17 cellular contexts compared by ENCODE assay signal in the genomic region with DNA sequence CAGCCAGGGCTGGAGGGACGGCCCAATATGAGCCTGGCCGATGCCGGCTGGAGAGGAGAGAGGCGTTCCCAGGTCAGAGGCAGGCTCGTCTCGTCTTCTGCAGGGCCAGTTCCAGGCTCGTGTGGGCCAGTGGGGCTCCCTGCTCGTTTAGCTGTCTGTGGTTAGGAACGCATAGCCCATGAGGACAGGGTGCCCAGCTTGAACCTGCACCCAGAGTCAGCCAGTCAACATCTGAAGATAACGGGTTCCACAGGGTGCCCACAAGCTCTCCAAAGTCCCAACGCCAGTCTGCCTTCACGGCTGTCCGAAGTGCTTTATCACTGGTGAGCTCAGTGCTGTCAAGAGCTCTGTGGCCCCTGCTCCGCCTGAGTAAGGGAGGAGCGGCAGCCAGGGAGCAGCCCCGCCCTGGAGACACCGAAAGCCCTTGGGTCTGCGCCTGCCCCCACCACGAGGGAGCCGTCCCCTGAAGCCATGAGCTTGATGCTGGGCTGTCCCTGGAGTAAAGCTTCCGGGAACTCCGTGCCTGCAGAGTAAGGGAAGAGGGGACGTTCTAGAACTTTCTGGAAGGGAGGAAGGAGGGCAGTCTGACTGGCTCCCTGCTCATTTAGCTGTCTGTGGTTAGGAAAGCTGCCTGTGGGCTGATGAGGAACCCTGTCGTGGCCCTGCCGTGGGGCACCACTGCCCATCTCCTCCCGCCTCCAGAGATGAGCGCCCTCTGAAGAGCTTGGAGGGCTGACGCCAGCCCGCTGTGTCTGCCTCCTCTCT. TPM values are rescaled to one million over a fixed set of nuclear protein-coding genes. Genes with fewer than 3 reads are reported as not detected.
DNase-seq lines count a peak whose midpoint lies in the region; ATAC-seq, FAIRE-seq and TF ChIP-seq lines count a peak whose summit lies in the region.
"Had no signal": no experiment of that assay in that cellular context is flagged by ENCODE, and none has a peak within 500 bp of the region (broad histone marks: within the 10 kb centered on the region; RNA-seq: fewer than 3 reads in every experiment).

No MANE protein-coding gene starts in this region.

- no peak for FAIRE-seq in HepG2 (lab: Jason Lieb, UNC)
- FAIRE-seq: frontal cortex, islet of Langerhans, small intestine had no signal

- POLR2A ChIA-PET in HepG2 (lab: Yijun Ruan, JAX), result interaction anchor here (1.0 to 1.9 kb wide), 7 partner anchors 8 to 27 kb away, joined by 3 to 20 read pairs (median 5); a partner anchor contains a TSS

- H3K27me3 ChIP-seq in HepG2 (ENCODE audit: control insufficient read depth in 1 of 2, insufficient read depth in 2 of 2, low read length in 2 of 2), result no peaks in the 10 kb centered on the region
- H3K27me3 ChIP-seq in right lobe of liver, result no peaks in the 10 kb centered on the region
- no peaks in the 10 kb centered on the region for H3K27me3 ChIP-seq in mammary epithelial cell (ENCODE audit: insufficient read depth, low read length)
- H3K27me3 ChIP-seq in vagina, result no peaks in the 10 kb centered on the region

- H3K79me2 ChIP-seq in HepG2 (ENCODE audit: insufficient read depth, low read length), result peaks cover 15% of the 10 kb centered on the region
- peaks cover 25% of the 10 kb centered on the region for H3K79me2 ChIP-seq in mammary epithelial cell (ENCODE audit: insufficient read depth, low read length)

- H3K27ac ChIP-seq in HepG2 (ENCODE audit: extremely low read length, insufficient read depth, low read length) (peak overlapping the region; percentile 46), right lobe of liver (no peak overlapping the region), mammary epithelial cell (ENCODE audit: insufficient read depth, low read depth, low read length) (peak overlapping the region; percentile 69), vagina (peak overlapping the region; percentile 75)
- H3K27ac ChIP-seq: coronary artery, uterus had no signal

- TF ChIP-seq RAD21 in HepG2 (CRISPR knock-in tag; IDR thresholded peaks at IDR 0.05), result no peak

- no peaks in the 10 kb centered on the region for H3K27me3 Mint-ChIP-seq in mesothelial cell of epicardium (ENCODE audit: low read depth)
- H3K27me3 Mint-ChIP-seq: activated naive CD8-positive, alpha-beta T cell; naive thymus-derived CD8-positive, alpha-beta T cell had no signal

- H3K4me3 Mint-ChIP-seq in mesothelial cell of epicardium, result no peak overlapping the region

- peak overlapping the region; percentile 58 for H3K9ac ChIP-seq in HepG2 (ENCODE audit: insufficient read depth, low read depth, low read length)
- no peak overlapping the region for H3K9ac ChIP-seq in mammary epithelial cell (ENCODE audit: insufficient read depth, low read length)

- intact Hi-C loops in HepG2 (cut with micrococcal nuclease; ENCODE audit: unreplicated experiment), result no loop called here
- intact Hi-C loops in right lobe of liver (cut with DNase I), result no loop called here
- intact Hi-C loops in mammary epithelial cell (cut with micrococcal nuclease), result loop anchor here (2.0 to 5.0 kb wide), 5 partner anchors 85 to 974 kb away; a partner anchor contains a TSS
- intact Hi-C loops in vagina (cut with DNase I), result no loop called here

- H4K20me1 ChIP-seq in HepG2 (ENCODE audit: insufficient read depth, low read length) (no peaks in the 10 kb centered on the region), mammary epithelial cell (ENCODE audit: insufficient read depth, low read length) (no peaks in the 10 kb centered on the region)

- CTCF ChIA-PET in HepG2 (lab: Yijun Ruan, JAX; ENCODE audit: low intra/inter-chr PET ratio, low total read pairs), result no interaction called here
- CTCF ChIA-PET in mammary epithelial cell (lab: Charles Lee; ENCODE audit: low non-redundant PET), result interaction anchor here (0.6 kb wide), 2 partner anchors 10 to 56 kb away, joined by 3 read pairs; a partner anchor contains a TSS

- dilution Hi-C loops in mammary epithelial cell (cut with HindIII; ENCODE audit: low sequenced_read_pairs), result no loop called here

- DNase-seq in HepG2 (ENCODE audit: low spot score) (peak; percentile 44), right lobe of liver (no peak), mammary epithelial cell (peak; percentile 55), mesothelial cell of epicardium (ENCODE audit: low spot score in 2 of 2, unreplicated experiment in 2 of 2) (no peak), vagina (ENCODE audit: extremely low spot score in 2 of 2) (peak in 1 of 2 donors; percentile 96)
- DNase-seq in NK-92 treated with Interleukin-12 subunit alpha and Interleukin-12 subunit beta, amount 100 ng/mL, for 24 hours (lab: John Stamatoyannopoulos, UW), result no peak
- DNase-seq: ACHN; naive thymus-derived CD8-positive, alpha-beta T cell; NCI-H446 treated with DMSO at 0.1 percent for 48 hours; small intestine; uterus had no signal

- peak overlapping the region; percentile 90 for H3K27ac Mint-ChIP-seq in mesothelial cell of epicardium

- no peak for TF ChIP-seq CTCF in HepG2 (CRISPR knock-in tag; IDR thresholded peaks at IDR 0.05)
- no peak for TF ChIP-seq CTCF in right lobe of liver (IDR thresholded peaks at IDR 0.05)
- TF ChIP-seq CTCF in mammary epithelial cell (conservative IDR thresholded peaks at IDR 0.05 in 1 of 2, IDR thresholded peaks at IDR 0.05 in 1 of 2; ENCODE audit: extremely low read depth in 1 of 2, insufficient read depth in 1 of 2, low read depth in 1 of 2, low read length in 2 of 2), result no peak
- no peak for TF ChIP-seq CTCF in mesothelial cell of epicardium (IDR thresholded peaks at IDR 0.05; ENCODE audit: unreplicated experiment)
- TF ChIP-seq CTCF in vagina (IDR thresholded peaks at IDR 0.05), result no peak

- no peaks in the 10 kb centered on the region for H3K36me3 Mint-ChIP-seq in mesothelial cell of epicardium
- H3K36me3 Mint-ChIP-seq: activated naive CD8-positive, alpha-beta T cell; naive thymus-derived CD8-positive, alpha-beta T cell had no signal

- H3K4me1 ChIP-seq in HepG2 (ENCODE audit: insufficient read depth, low read length) (peaks cover 64% of the 10 kb centered on the region), right lobe of liver (peaks cover 0 to 10% (median 3%) of the 10 kb centered on the region in 4 donors), mammary epithelial cell (ENCODE audit: insufficient read depth, low read length) (peaks cover 56% of the 10 kb centered on the region), vagina (peaks cover 32% of the 10 kb centered on the region)

- WGBS in HepG2 (ENCODE audit: low lambda C conversion rate), result 46% methylated on average over 19 of the region's 29 CpGs
- 43% methylated on average over 4 of the region's 29 CpGs for WGBS in right lobe of liver (ENCODE audit: insufficient coverage, low coverage, low lambda C conversion rate, missing lambda C conversion rate)
- WGBS in mammary epithelial cell (ENCODE audit: low coverage, missing lambda C conversion rate), result 45% methylated on average over 22 of the region's 29 CpGs

- H3K36me3 ChIP-seq in HepG2 (replicated peaks in 1 of 2; ENCODE audit: control insufficient read depth in 1 of 2, insufficient read depth in 2 of 2, low read length in 2 of 2) (no peaks in the 10 kb centered on the region), right lobe of liver (no peaks in the 10 kb centered on the region), mammary epithelial cell (ENCODE audit: insufficient read depth, low read length) (peaks cover 4% of the 10 kb centered on the region), vagina (no peaks in the 10 kb centered on the region)
- H3K36me3 ChIP-seq: uterus had no signal

- peaks cover 41% of the 10 kb centered on the region for H3K4me1 Mint-ChIP-seq in mesothelial cell of epicardium

- H3K4me2 ChIP-seq in HepG2 (ENCODE audit: low read depth, low read length), result peak overlapping the region; percentile 81
- peak overlapping the region; percentile 38 for H3K4me2 ChIP-seq in mammary epithelial cell (ENCODE audit: insufficient read depth, low read depth, low read length)

- H2AFZ ChIP-seq in HepG2 (ENCODE audit: low read length), result no peak overlapping the region
- H2AFZ ChIP-seq in mammary epithelial cell (ENCODE audit: low read depth, low read length), result peak overlapping the region; percentile 82

- in situ Hi-C loops in HepG2 (cut with HindIII; ENCODE audit: extremely low pct_ligation_motif_present, low pct_unique_long_range_greater_than_20kb), result no loop called here
- in situ Hi-C loops in mammary epithelial cell (cut with MboI; ENCODE audit: low sequenced_read_pairs in 2 of 2), result no loop called here

- no peaks in the 10 kb centered on the region for H3K9me3 Mint-ChIP-seq in mesothelial cell of epicardium
- H3K9me3 Mint-ChIP-seq: naive thymus-derived CD8-positive, alpha-beta T cell had no signal

- H3K9me3 ChIP-seq in HepG2 (ENCODE audit: low read length) (no peaks in the 10 kb centered on the region), right lobe of liver (no peaks in the 10 kb centered on the region), mammary epithelial cell (replicated peaks; ENCODE audit: insufficient read depth, low read length) (no peaks in the 10 kb centered on the region), vagina (no peaks in the 10 kb centered on the region)
- H3K9me3 ChIP-seq: uterus had no signal

- peak; percentile 28 for ATAC-seq in HepG2
- no peak for ATAC-seq in right lobe of liver
- no peak for ATAC-seq in GM19035 (IDR thresholded peaks at IDR 0.05; ENCODE audit: unreplicated experiment)
- ATAC-seq in GM18867 (IDR thresholded peaks at IDR 0.05; ENCODE audit: unreplicated experiment), result no peak
- ATAC-seq: naive thymus-derived CD8-positive, alpha-beta T cell had no signal

- TF ChIP-seq POLR2A in HepG2 (IDR thresholded peaks at IDR 0.05; ENCODE audit: insufficient read depth in 1 of 2, low read depth in 2 of 2, low read length in 2 of 2) (peak in 1 of 2 experiments; percentile 34; a peak in 1 of 4 replicates), right lobe of liver (IDR thresholded peaks at IDR 0.05) (no peak), vagina (IDR thresholded peaks at IDR 0.05) (no peak)

- BruUV-seq in HepG2 (replicated peaks; lab: Mats Ljungman, UMichigan), result no TSS peak
- BruUV-seq in mammary epithelial cell (replicated peaks; lab: Mats Ljungman, UMichigan), result no TSS peak

- TF ChIP-seq EP300 in HepG2 (IDR thresholded peaks at IDR 0.05; ENCODE audit: low read depth in 2 of 2, low read length in 2 of 2) (no peak), HepG2 (CRISPR knock-in tag; IDR thresholded peaks at IDR 0.05; ENCODE audit: borderline replicate concordance) (no peak)

- H3K4me3 ChIP-seq in HepG2 (replicated peaks in 1 of 3; ENCODE audit: insufficient read depth in 1 of 3, low read depth in 2 of 3, low read length in 3 of 3) (peak overlapping the region; percentile 6 to 59 (median 27); a peak in 5 of 6 replicates), right lobe of liver (no peak overlapping the region), mammary epithelial cell (replicated peaks in 1 of 3; ENCODE audit: insufficient read depth in 1 of 3, low read depth in 2 of 3, low read length in 3 of 3) (no peak overlapping the region), vagina (no peak overlapping the region)
- H3K4me3 ChIP-seq: coronary artery, uterus had no signal

RNA-seq across cellular contexts. Expression of a gene that starts 2.7 kb away (rescaled TPM):
- total RNA-seq in HepG2 (2016; rRNA removed; fragmentation: Illumina TruSeq; extraction: Trizol), result 15.3 and 22.6 TPM in 2 replicates
- 28.9 and 34.1 TPM in 2 replicates for total RNA-seq in HepG2 (2016; cell fraction: cytosol; rRNA removed; fragmentation: Illumina TruSeq; extraction: Trizol; ENCODE audit: low read depth)
- 13.5 and 21.2 TPM in 2 replicates for total RNA-seq in HepG2 (2016; cell fraction: insoluble cytoplasmic fraction; rRNA removed; fragmentation: Illumina TruSeq; extraction: Trizol)
- total RNA-seq in HepG2 (2016; cell fraction: membrane; rRNA removed; fragmentation: Illumina TruSeq; extraction: Trizol), result 33.2 and 40.1 TPM in 2 replicates
- total RNA-seq in HepG2 (2016; cell fraction: nucleus; rRNA removed; fragmentation: Illumina TruSeq; extraction: Trizol), result 17.7 and 20.7 TPM in 2 replicates
- polyA plus RNA-seq in HepG2 (2011; rRNA removed), result 41.2 and 45.1 TPM in 2 replicates
- polyA plus RNA-seq in HepG2 (2011; cell fraction: cytosol; rRNA removed), result 28.0 and 28.5 TPM in 2 replicates
- polyA plus RNA-seq in HepG2 (2011; cell fraction: nucleus; rRNA removed), result 34.3 and 53.2 TPM in 2 replicates
- polyA plus RNA-seq in HepG2 (2012), result 26.1 and 32.6 TPM in 2 replicates
- 36.8 and 50.0 TPM in 2 replicates for polyA plus RNA-seq in HepG2 (2016; cell fraction: cytosol; fragmentation: Illumina TruSeq; extraction: Trizol; ENCODE audit: low read depth)
- 17.9 and 18.7 TPM in 2 replicates for polyA plus RNA-seq in HepG2 (2016; cell fraction: insoluble cytoplasmic fraction; fragmentation: Illumina TruSeq; extraction: Trizol; ENCODE audit: low read depth)
- 33.7 and 42.5 TPM in 2 replicates for polyA plus RNA-seq in HepG2 (2016; cell fraction: membrane; fragmentation: Illumina TruSeq; extraction: Trizol; ENCODE audit: low read depth)
- 68.0 and 69.5 TPM in 2 replicates for polyA plus RNA-seq in HepG2 (2016; cell fraction: nucleus; fragmentation: Illumina TruSeq; extraction: Trizol; ENCODE audit: insufficient read depth, low read depth)
- polyA minus RNA-seq in HepG2 (2011; rRNA and poly(A)+ RNA removed; ENCODE audit: low replicate concordance), result 4.1 and 8.6 TPM in 2 replicates
- 5.3 and 7.9 TPM in 2 replicates for polyA minus RNA-seq in HepG2 (2011; cell fraction: cytosol; rRNA and poly(A)+ RNA removed)
- polyA minus RNA-seq in HepG2 (2011; cell fraction: nucleus; rRNA and poly(A)+ RNA removed), result 23.3 and 28.1 TPM in 2 replicates
- total RNA-seq in right lobe of liver, result 10 to 100 TPM; 16.8 to 35.1 (median 23.7) TPM
- 10 to 100 TPM; 14.2 to 33.8 TPM for total RNA-seq in mammary epithelial cell
- polyA plus RNA-seq in mammary epithelial cell, result 21.0 TPM
- 22.9 TPM for polyA minus RNA-seq in mammary epithelial cell
- total RNA-seq in mesothelial cell of epicardium, result 31.8 to 35.4 TPM (median 33.9 TPM) in 3 replicates
- total RNA-seq in vagina, result 32.2 TPM

RNA-seq across cellular contexts. Expression of a gene that starts 10.3 kb away (rescaled TPM):
- 30.3 and 41.9 TPM in 2 replicates for total RNA-seq in HepG2 (2016; rRNA removed; fragmentation: Illumina TruSeq; extraction: Trizol)
- total RNA-seq in HepG2 (2016; cell fraction: cytosol; rRNA removed; fragmentation: Illumina TruSeq; extraction: Trizol; ENCODE audit: low read depth), result 40.5 and 40.6 TPM in 2 replicates
- total RNA-seq in HepG2 (2016; cell fraction: insoluble cytoplasmic fraction; rRNA removed; fragmentation: Illumina TruSeq; extraction: Trizol), result 29.0 and 42.7 TPM in 2 replicates
- total RNA-seq in HepG2 (2016; cell fraction: membrane; rRNA removed; fragmentation: Illumina TruSeq; extraction: Trizol), result 74.6 and 79.6 TPM in 2 replicates
- 24.3 and 28.3 TPM in 2 replicates for total RNA-seq in HepG2 (2016; cell fraction: nucleus; rRNA removed; fragmentation: Illumina TruSeq; extraction: Trizol)
- 33.5 and 62.5 TPM in 2 replicates for polyA plus RNA-seq in HepG2 (2011; rRNA removed)
- 56.8 and 67.4 TPM in 2 replicates for polyA plus RNA-seq in HepG2 (2011; cell fraction: cytosol; rRNA removed)
- 84.2 and 87.0 TPM in 2 replicates for polyA plus RNA-seq in HepG2 (2011; cell fraction: nucleus; rRNA removed)
- polyA plus RNA-seq in HepG2 (2012), result 46.8 and 62.2 TPM in 2 replicates
- polyA plus RNA-seq in HepG2 (2016; cell fraction: cytosol; fragmentation: Illumina TruSeq; extraction: Trizol; ENCODE audit: low read depth), result 45.1 and 50.9 TPM in 2 replicates
- polyA plus RNA-seq in HepG2 (2016; cell fraction: insoluble cytoplasmic fraction; fragmentation: Illumina TruSeq; extraction: Trizol; ENCODE audit: low read depth), result 33.6 and 33.8 TPM in 2 replicates
- 69.1 and 69.7 TPM in 2 replicates for polyA plus RNA-seq in HepG2 (2016; cell fraction: membrane; fragmentation: Illumina TruSeq; extraction: Trizol; ENCODE audit: low read depth)
- 43.3 and 46.8 TPM in 2 replicates for polyA plus RNA-seq in HepG2 (2016; cell fraction: nucleus; fragmentation: Illumina TruSeq; extraction: Trizol; ENCODE audit: insufficient read depth, low read depth)
- 19.8 and 109 TPM in 2 replicates for polyA minus RNA-seq in HepG2 (2011; rRNA and poly(A)+ RNA removed; ENCODE audit: low replicate concordance)
- polyA minus RNA-seq in HepG2 (2011; cell fraction: cytosol; rRNA and poly(A)+ RNA removed), result 28.8 and 32.5 TPM in 2 replicates
- polyA minus RNA-seq in HepG2 (2011; cell fraction: nucleus; rRNA and poly(A)+ RNA removed), result 27.0 and 33.3 TPM in 2 replicates
- total RNA-seq in right lobe of liver, result 100 to 1,000 TPM in 3 of 6 experiments, 10 to 100 TPM in 3; 61.6 to 140 (median 95.8) TPM
- total RNA-seq in mammary epithelial cell, result 10 to 100 TPM; 40.0 to 42.7 TPM
- polyA plus RNA-seq in mammary epithelial cell, result 28.8 TPM
- polyA minus RNA-seq in mammary epithelial cell, result 40.9 TPM
- total RNA-seq in mesothelial cell of epicardium, result 33.5 to 34.6 TPM (median 34.4 TPM) in 3 replicates
- total RNA-seq in vagina, result 32.2 TPM

RNA-seq across cellular contexts. Expression of a gene that starts 26.7 kb away (rescaled TPM):
- total RNA-seq in HepG2 (2016; rRNA removed; fragmentation: Illumina TruSeq; extraction: Trizol) (192 and 202 TPM in 2 replicates), right lobe of liver (10 to 100 TPM; 18.5 to 53.9 (median 37.8) TPM), mammary epithelial cell (100 to 1,000 TPM in 1 of 2 donors, 10 to 100 TPM in 1; 32.8 to 100 TPM), mesothelial cell of epicardium (77.2 to 79.9 TPM (median 79.5 TPM) in 3 replicates), vagina (24.8 TPM)
- 596 and 716 TPM in 2 replicates for total RNA-seq in HepG2 (2016; cell fraction: cytosol; rRNA removed; fragmentation: Illumina TruSeq; extraction: Trizol; ENCODE audit: low read depth)
- total RNA-seq in HepG2 (2016; cell fraction: insoluble cytoplasmic fraction; rRNA removed; fragmentation: Illumina TruSeq; extraction: Trizol), result 185 and 204 TPM in 2 replicates
- 533 and 635 TPM in 2 replicates for total RNA-seq in HepG2 (2016; cell fraction: membrane; rRNA removed; fragmentation: Illumina TruSeq; extraction: Trizol)
- 56.2 and 79.7 TPM in 2 replicates for total RNA-seq in HepG2 (2016; cell fraction: nucleus; rRNA removed; fragmentation: Illumina TruSeq; extraction: Trizol)
- polyA plus RNA-seq in HepG2 (2011; rRNA removed) (135 and 172 TPM in 2 replicates), mammary epithelial cell (102 TPM)
- polyA plus RNA-seq in HepG2 (2011; cell fraction: cytosol; rRNA removed), result 131 and 145 TPM in 2 replicates
- polyA plus RNA-seq in HepG2 (2011; cell fraction: nucleus; rRNA removed), result 32.1 and 40.2 TPM in 2 replicates
- 123 and 145 TPM in 2 replicates for polyA plus RNA-seq in HepG2 (2012)
- 941 and 1,125 TPM in 2 replicates for polyA plus RNA-seq in HepG2 (2016; cell fraction: cytosol; fragmentation: Illumina TruSeq; extraction: Trizol; ENCODE audit: low read depth)
- polyA plus RNA-seq in HepG2 (2016; cell fraction: insoluble cytoplasmic fraction; fragmentation: Illumina TruSeq; extraction: Trizol; ENCODE audit: low read depth), result 223 and 229 TPM in 2 replicates
- 563 and 676 TPM in 2 replicates for polyA plus RNA-seq in HepG2 (2016; cell fraction: membrane; fragmentation: Illumina TruSeq; extraction: Trizol; ENCODE audit: low read depth)
- 165 and 194 TPM in 2 replicates for polyA plus RNA-seq in HepG2 (2016; cell fraction: nucleus; fragmentation: Illumina TruSeq; extraction: Trizol; ENCODE audit: insufficient read depth, low read depth)
- polyA minus RNA-seq in HepG2 (2011; rRNA and poly(A)+ RNA removed; ENCODE audit: low replicate concordance), result 36.7 and 86.4 TPM in 2 replicates
- polyA minus RNA-seq in HepG2 (2011; cell fraction: cytosol; rRNA and poly(A)+ RNA removed), result 44.1 and 45.4 TPM in 2 replicates
- 14.9 and 19.2 TPM in 2 replicates for polyA minus RNA-seq in HepG2 (2011; cell fraction: nucleus; rRNA and poly(A)+ RNA removed)
- 27.5 TPM for polyA minus RNA-seq in mammary epithelial cell

Comparison
In these comparisons a context has a peak if more than half of its experiments do, and no peak if none do; other contexts are left out.
1. DNase-seq: peak in HepG2 (single experiment) and mammary epithelial cell (single experiment); none in right lobe of liver (0 of 3), mesothelial cell of epicardium (0 of 2) and NK-92 treated with Interleukin-12 subunit alpha and Interleukin-12 subunit beta, amount 100 ng/mL, for 24 hours (single experiment).
2. H3K27ac ChIP-seq: peak in HepG2 (single experiment), mammary epithelial cell (single experiment) and vagina (single experiment); none in right lobe of liver (0 of 3).
3. H3K4me3 ChIP-seq: peak in HepG2 (3 of 3); none in right lobe of liver (0 of 3), mammary epithelial cell (0 of 3) and vagina (0 of 2).